Comparison of ENCODE assay signal across 14 cellular contexts in the genomic region with DNA sequence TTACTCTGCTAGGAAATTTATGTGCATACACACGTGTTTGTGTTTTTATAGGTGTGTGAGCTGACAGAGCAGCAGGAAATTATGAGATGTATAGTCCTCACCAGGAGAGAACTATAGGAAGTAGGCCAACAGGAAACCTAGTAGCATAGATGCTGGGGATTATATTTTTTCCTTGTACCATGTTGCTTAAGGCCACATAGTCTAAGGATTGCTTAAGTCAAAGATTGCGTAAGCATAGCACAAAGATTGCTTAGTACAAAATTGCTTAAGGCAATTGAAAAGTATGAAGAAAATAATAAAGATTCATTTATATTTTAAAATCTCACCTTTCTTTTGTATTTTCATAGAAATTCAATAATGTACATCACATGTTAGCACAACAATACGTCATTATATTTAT. TPM values are rescaled to one million over a fixed set of nuclear protein-coding genes. Genes with fewer than 3 reads are reported as not detected.
DNase-seq lines count a peak whose midpoint lies in the region; ATAC-seq, FAIRE-seq and TF ChIP-seq lines count a peak whose summit lies in the region.
"Had no signal": no experiment of that assay in that cellular context is flagged by ENCODE, and none has a peak within 500 bp of the region (broad histone marks: within the 10 kb centered on the region; RNA-seq: fewer than 3 reads in every experiment).

No MANE protein-coding gene starts in this region.

- H3K36me3 ChIP-seq in pancreas = no peaks in the 10 kb centered on the region

- no peak for ATAC-seq in pancreas

- DNase-seq in GF-D8 (lab: John Stamatoyannopoulos, UW) (peak; percentile 73), NOMO-1 (lab: John Stamatoyannopoulos, UW; ENCODE audit: unreplicated experiment in 2 of 2) (peak; percentile 70 to 85), choroid plexus epithelial cell (ENCODE audit: low read depth) (peak; percentile 93), iris pigment epithelial cell (ENCODE audit: low read depth) (peak; percentile 95), posterior cingulate gyrus (no peak), Ammon's horn (ENCODE audit: low spot score) (no peak), pancreas (no peak)
- no peak for DNase-seq in activated effector memory CD4-positive, alpha-beta T cell treated with Interleukin-2 at 50 U/mL for 16 hours
- DNase-seq: CD4-positive, alpha-beta T cell; naive B cell; NCI-H1694 treated with DMSO at 0.1 percent for 48 hours; NCI-H524 treated with DMSO at 0.1 percent for 48 hours had no signal

- H3K9me3 ChIP-seq in pancreas = peaks cover 0 to 4% (median 0%) of the 10 kb centered on the region in 4 donors

- WGBS in pancreas, 2 donors = 51 to 68% methylated on average over 3 of the region's 3 CpGs

- H3K4me3 ChIP-seq in choroid plexus epithelial cell (ENCODE audit: low read depth, low read length) (no peak overlapping the region), pancreas (no peak overlapping the region)

- intact Hi-C loops in posterior cingulate gyrus (cut with DNase I) = no loop called here
- intact Hi-C loops in pancreas (cut with DNase I) = no loop called here

- FAIRE-seq in pancreas (lab: Jason Lieb, UNC) = no peak
- FAIRE-seq: endothelial cell of umbilical vein, GM12892 had no signal

- H3K4me1 ChIP-seq in pancreas = no peaks in the 10 kb centered on the region

- H3K27me3 ChIP-seq in pancreas = no peaks in the 10 kb centered on the region

- no peak for TF ChIP-seq CTCF in choroid plexus epithelial cell (conservative IDR thresholded peaks at IDR 0.05; ENCODE audit: low read depth, low read length)
- TF ChIP-seq CTCF in pancreas (IDR thresholded peaks at IDR 0.05) = no peak

- H3K27ac ChIP-seq in pancreas = no peak overlapping the region

RNA-seq across cellular contexts. Expression of a gene that starts 18.7 kb away (rescaled TPM):
- total RNA-seq in pancreas = 1 to 10 TPM; 1.2 to 6.2 (median 1.9) TPM
- polyA plus RNA-seq in pancreas = 1 to 10 TPM in 1 of 2 donors, under 1 TPM in 1; 0.99 to 1.8 TPM

Comparison
In these comparisons a context has a peak if more than half of its experiments do, and no peak if none do; other contexts are left out.
1. DNase-seq: peak in GF-D8 (single experiment), NOMO-1 (2 of 2), choroid plexus epithelial cell (single experiment) and iris pigment epithelial cell (single experiment); none in posterior cingulate gyrus (0 of 10), Ammon's horn (single experiment), pancreas (0 of 6) and activated effector memory CD4-positive, alpha-beta T cell treated with Interleukin-2 at 50 U/mL for 16 hours (single experiment).